Comparison of ENCODE assay signal across 1 cellular context in genomic region chr1:93042822-93043557, GRCh38.
TF ChIP-seq lines count a peak whose summit lies in the region.

No MANE protein-coding gene starts in this region.

TF ChIP-seq in H1, 55 proteins besides CTCF, POLR2A, EP300 and RAD21:
- no peak for TF ChIP-seq SP4 (IDR thresholded peaks at IDR 0.05; ENCODE audit: low read length)
- TF ChIP-seq ATF3 (IDR thresholded peaks at IDR 0.05; ENCODE audit: insufficient read depth, low read depth, low read length): no peak
- no peak for TF ChIP-seq CBX8 (IDR thresholded peaks at IDR 0.05; ENCODE audit: borderline replicate concordance, low read depth, low read length)
- TF ChIP-seq TAF1 (IDR thresholded peaks at IDR 0.05; ENCODE audit: low read depth, low read length): no peak
